In genomic region chr11:17107745-17108144, GRCh38 we compare ENCODE assay signal across 8 cellular contexts. TPM values are rescaled to one million over a fixed set of nuclear protein-coding genes. Genes with fewer than 3 reads are reported as not detected.
DNase-seq lines count a peak whose midpoint lies in the region; ATAC-seq, FAIRE-seq and TF ChIP-seq lines count a peak whose summit lies in the region.
"Not testable (repeated sequence)": the region's sequence is repeated elsewhere in the genome, so short reads cannot be mapped to it uniquely, and the experiment has no call there.

No MANE protein-coding gene starts in this region.

- CTCF ChIA-PET in BJ (lab: Yijun Ruan, JAX) (interaction anchor here (0.6 to 0.9 kb wide), 2 partner anchors 101 to 147 kb away, joined by 3 read pairs; no protein-coding TSS in a partner anchor), GM10248 (lab: Yijun Ruan, JAX) (interaction anchor here (0.9 to 1.6 kb wide), 5 partner anchors 15 to 322 kb away, joined by 3 to 4 read pairs (median 3); no protein-coding TSS in a partner anchor)
- CTCF ChIA-PET in K562 (lab: Yijun Ruan, JAX; ENCODE audit: low intra/inter-chr PET ratio), result not testable (repeated sequence)

- not testable (repeated sequence) for H3K9me3 ChIP-seq in MM.1S (replicated peaks; ENCODE audit: insufficient read depth, low read length); RWPE2 (ENCODE audit: severe bottlenecking); K562 (replicated peaks; ENCODE audit: control insufficient read depth, insufficient read depth, low read depth, low read length); fibroblast of lung (ENCODE audit: control insufficient read depth, insufficient read depth, low read depth, low read length); smooth muscle cell (replicated peaks; ENCODE audit: low read depth)

- H3K4me1 ChIP-seq in MM.1S (ENCODE audit: low read length); RWPE2 (ENCODE audit: insufficient read depth, poor library complexity, severe bottlenecking); K562 (replicated peaks in 1 of 2; ENCODE audit: control insufficient read depth in 2 of 2, insufficient read depth in 2 of 2, low read length in 2 of 2); fibroblast of lung (ENCODE audit: control insufficient read depth, extremely low read depth, insufficient read depth, low read length); smooth muscle cell (ENCODE audit: low read depth): not testable (repeated sequence)

- H4K20me1 ChIP-seq in MM.1S (ENCODE audit: insufficient read depth, low read length); K562 (replicated peaks; ENCODE audit: control insufficient read depth, insufficient read depth, low read length); fibroblast of lung (ENCODE audit: control insufficient read depth, extremely low read depth, insufficient read depth, low read length); smooth muscle cell (ENCODE audit: low read depth): not testable (repeated sequence)

- WGBS in K562 (ENCODE audit: insufficient coverage, low coverage, missing lambda C conversion rate), result 88% methylated on average over 5 of the region's 6 CpGs
- 87% methylated on average over 6 of the region's 6 CpGs for WGBS in smooth muscle cell (ENCODE audit: low lambda C conversion rate)

- peak in 1 of 2 experiments; percentile 22; a peak in 1 of 4 replicates for TF ChIP-seq RAD21 in K562 (CRISPR knock-in tag; conservative IDR thresholded peaks at IDR 0.05 in 1 of 2, IDR thresholded peaks at IDR 0.05 in 1 of 2)

- TF ChIP-seq EP300 in K562 (IDR thresholded peaks at IDR 0.05; ENCODE audit: low read length), result not testable (repeated sequence)

- not testable (repeated sequence) for H3K4me2 ChIP-seq in MM.1S (ENCODE audit: low read depth, low read length); K562 (ENCODE audit: insufficient read depth, low read length); fibroblast of lung (ENCODE audit: extremely low read depth, insufficient read depth, low read length); smooth muscle cell

- H3K9ac ChIP-seq in MM.1S (ENCODE audit: low read length); K562 (ENCODE audit: insufficient read depth in 1 of 2, low read depth in 2 of 2, low read length in 2 of 2); fibroblast of lung (ENCODE audit: insufficient read depth, low read length); smooth muscle cell (ENCODE audit: low read depth): not testable (repeated sequence)

- H3K9me1 ChIP-seq in K562 (ENCODE audit: control insufficient read depth, insufficient read depth, low read length), result not testable (repeated sequence)

- H3K9me2 ChIP-seq in MM.1S (replicated peaks; ENCODE audit: insufficient read depth, low read length), result not testable (repeated sequence)

- H3K27me3 ChIP-seq in BJ (ENCODE audit: control insufficient read depth, insufficient read depth, low read length); MM.1S (replicated peaks; ENCODE audit: insufficient read depth, low read length); RWPE2 (ENCODE audit: insufficient read depth, poor library complexity, severe bottlenecking); K562 (ENCODE audit: control insufficient read depth in 2 of 2, insufficient read depth in 2 of 2, low read length in 2 of 2); fibroblast of lung (ENCODE audit: control insufficient read depth, insufficient read depth, low read length); smooth muscle cell (ENCODE audit: low read depth): not testable (repeated sequence)

- H3F3A ChIP-seq in MM.1S (ENCODE audit: insufficient read depth, low read length); smooth muscle cell (ENCODE audit: low read depth): not testable (repeated sequence)

- not testable (repeated sequence) for H2AFZ ChIP-seq in MM.1S (ENCODE audit: low read length); K562 (ENCODE audit: low read depth, low read length); fibroblast of lung (ENCODE audit: low read length); smooth muscle cell (ENCODE audit: low read depth)

- intact Hi-C loops in K562 (cut with micrococcal nuclease), result not testable (repeated sequence)

- not testable (repeated sequence) for H3K79me2 ChIP-seq in MM.1S (ENCODE audit: low read length); K562 (ENCODE audit: control insufficient read depth, insufficient read depth, low read length); fibroblast of lung (ENCODE audit: control insufficient read depth, insufficient read depth, low read length); smooth muscle cell (ENCODE audit: low read depth)

- H3K4me3 ChIP-seq in BJ (ENCODE audit: low read depth, low read length); MM.1S (ENCODE audit: low read length); RWPE2 (ENCODE audit: severe bottlenecking); K562; fibroblast of lung (replicated peaks in 1 of 4; ENCODE audit: control extremely low read depth in 1 of 4, insufficient read depth in 1 of 4, low read depth in 3 of 4, low read length in 4 of 4); smooth muscle cell: not testable (repeated sequence)

- not testable (repeated sequence) for BruUV-seq in K562 (replicated peaks; lab: Mats Ljungman, UMichigan)

- not testable (repeated sequence) for FAIRE-seq in K562 (lab: Jason Lieb, UNC)

- not testable (repeated sequence) for H3K36me3 ChIP-seq in BJ (ENCODE audit: control insufficient read depth, insufficient read depth, low read length); fibroblast of lung (ENCODE audit: control insufficient read depth, insufficient read depth, low read length)
- peaks cover 12% of the 10 kb centered on the region; the same call in 1 of the 2 replicates for H3K36me3 ChIP-seq in MM.1S (replicated peaks; ENCODE audit: insufficient read depth, low read length)
- H3K36me3 ChIP-seq in RWPE2 (ENCODE audit: low read depth), result peaks cover 92% of the 10 kb centered on the region
- peaks cover 42% of the 10 kb centered on the region; the same call in 2 of the 3 replicates for H3K36me3 ChIP-seq in K562 (ENCODE audit: control insufficient read depth, insufficient read depth, low read length)
- peaks cover 32% of the 10 kb centered on the region for H3K36me3 ChIP-seq in smooth muscle cell (ENCODE audit: low read depth)

- DNase-seq in BJ (ENCODE audit: low read depth); GM10248 (ENCODE audit: extremely low spot score); MM.1S; RWPE2 (ENCODE audit: low spot score); fibroblast of lung (ENCODE audit: low read depth in 2 of 2); smooth muscle cell (lab: John Stamatoyannopoulos, UW; ENCODE audit: unreplicated experiment): not testable (repeated sequence)
- DNase-seq in K562 (ENCODE audit: extremely low read depth in 1 of 4, low spot score in 3 of 4), result peak in 1 of 4 experiments; percentile 16
- DNase-seq in left kidney (ENCODE audit: low read depth, low spot score), result peak; percentile 54

- peak; percentile 31; the same call in 1 of the 2 replicates for TF ChIP-seq CTCF in BJ (IDR thresholded peaks at IDR 0.05; ENCODE audit: insufficient read depth, low read depth, low read length)
- TF ChIP-seq CTCF in GM10248 (IDR thresholded peaks at IDR 0.05; ENCODE audit: control extremely low read depth, extremely low read depth, low read depth, missing control alignments), result peak; percentile 17
- peak; percentile 21 for TF ChIP-seq CTCF in MM.1S (IDR thresholded peaks at IDR 0.05; ENCODE audit: low read length)
- peak; percentile 41 for TF ChIP-seq CTCF in RWPE2 (IDR thresholded peaks at IDR 0.05; ENCODE audit: poor library complexity, severe bottlenecking)
- TF ChIP-seq CTCF in K562 (IDR thresholded peaks at IDR 0.05 in 2 of 3, conservative IDR thresholded peaks at IDR 0.05 in 1 of 3; ENCODE audit: insufficient read depth in 2 of 3, low read depth in 1 of 3, low read length in 3 of 3), result peak; percentile 6 to 35 (median 30); a peak in 4 of 6 replicates
- peak; percentile 12 to 34 for TF ChIP-seq CTCF in fibroblast of lung (conservative IDR thresholded peaks at IDR 0.05 in 1 of 2, IDR thresholded peaks at IDR 0.05 in 1 of 2; ENCODE audit: low read depth in 1 of 2, low read length in 2 of 2)
- peak; percentile 10 for TF ChIP-seq CTCF in smooth muscle cell (IDR thresholded peaks at IDR 0.05; ENCODE audit: borderline replicate concordance, insufficient read depth, poor library complexity, severe bottlenecking)

- not testable (repeated sequence) for ATAC-seq in RWPE2 (ENCODE audit: low read depth)
- ATAC-seq in K562, result peak; percentile 58; the same call in 2 of the 3 replicates

- in situ Hi-C loops in K562 (cut with MboI), result not testable (repeated sequence)

- not testable (repeated sequence) for H3K27ac ChIP-seq in MM.1S (ENCODE audit: low read length); RWPE2 (ENCODE audit: poor library complexity, severe bottlenecking); K562 (ENCODE audit: extremely low read depth, low read depth, low read length); fibroblast of lung (ENCODE audit: insufficient read depth, low read length); smooth muscle cell (ENCODE audit: low read depth)

- not testable (repeated sequence) for TF ChIP-seq POLR2A in K562 (conservative IDR thresholded peaks at IDR 0.05)

- POLR2A ChIA-PET in BJ (lab: Charles Lee); GM10248 (lab: Yijun Ruan, JAX): not testable (repeated sequence)
- POLR2A ChIA-PET in K562 (lab: Yijun Ruan, JAX), result interaction anchor here (0.6 kb wide), 1 partner anchor 177 kb away, joined by 3 read pairs; no protein-coding TSS in a partner anchor

RNA-seq across cellular contexts. Expression of gene RPS13, which starts 30.3 kb away (rescaled TPM):
- polyA plus RNA-seq in BJ (2011; rRNA removed) (755 and 763 TPM in 2 replicates), K562 (2011; rRNA removed) (1,768 and 1,913 TPM in 2 replicates), K562 (2014; fragmentation: Illumina TruSeq; extraction: Trizol) (1,488 and 1,561 TPM in 2 replicates), K562 (2014; fragmentation: Nextera tagmentation; extraction: Ambion mirVana) (1,000 to 10,000 TPM; 3,147 to 3,714 TPM), K562 (2014; rRNA removed) (1,712 and 1,810 TPM in 2 replicates), fibroblast of lung (1,064 and 1,206 TPM in 2 replicates), smooth muscle cell (750 and 769 TPM in 2 replicates)
- polyA minus RNA-seq in BJ (2011; rRNA and poly(A)+ RNA removed), result 236 and 352 TPM in 2 replicates
- total RNA-seq in K562 (2011; cell fraction: chromatin; rRNA removed; ENCODE audit: low replicate concordance), result 394 and 490 TPM in 2 replicates
- total RNA-seq in K562 (2011; cell fraction: nucleolus; rRNA removed), result 539 and 560 TPM in 2 replicates
- 727 and 1,261 TPM in 2 replicates for total RNA-seq in K562 (2011; cell fraction: nucleoplasm; rRNA removed)
- total RNA-seq in K562 (2014; rRNA removed) (1,264 and 1,267 TPM in 2 replicates), K562 (2014; rRNA removed; fragmentation: Illumina TruSeq; extraction: Trizol) (1,762 and 1,914 TPM in 2 replicates), K562 (2015; rRNA removed; fragmentation: Illumina TruSeq; extraction: Trizol) (1,378 and 1,507 TPM in 2 replicates), K562 (2021) (1,425 and 1,570 TPM in 2 replicates), fibroblast of lung (941 and 1,142 TPM in 2 replicates), smooth muscle cell (1,210 and 1,408 TPM in 2 replicates)
- 1,180 and 2,323 TPM in 2 replicates for polyA plus RNA-seq in K562 (2011; cell fraction: cytosol; rRNA removed)
- polyA plus RNA-seq in K562 (2011; cell fraction: nucleus; rRNA removed), result 611 and 753 TPM in 2 replicates
- polyA plus RNA-seq in K562 (2012), result 2,196 and 2,596 TPM in 2 replicates
- 927 and 1,057 TPM in 2 replicates for polyA minus RNA-seq in K562 (2011; rRNA and poly(A)+ RNA removed)
- 323 and 363 TPM in 2 replicates for polyA minus RNA-seq in K562 (2011; cell fraction: cytosol; rRNA and poly(A)+ RNA removed)
- 250 and 658 TPM in 2 replicates for polyA minus RNA-seq in K562 (2011; cell fraction: nucleus; rRNA and poly(A)+ RNA removed)
- polyA plus RNA-seq in fibroblast of lung (2012), result 1,469 and 1,549 TPM in 2 replicates
- 444 and 462 TPM in 2 replicates for polyA minus RNA-seq in fibroblast of lung (ENCODE audit: low replicate concordance)
